ENCODE assay signal across 23 cellular contexts in the genomic region with DNA sequence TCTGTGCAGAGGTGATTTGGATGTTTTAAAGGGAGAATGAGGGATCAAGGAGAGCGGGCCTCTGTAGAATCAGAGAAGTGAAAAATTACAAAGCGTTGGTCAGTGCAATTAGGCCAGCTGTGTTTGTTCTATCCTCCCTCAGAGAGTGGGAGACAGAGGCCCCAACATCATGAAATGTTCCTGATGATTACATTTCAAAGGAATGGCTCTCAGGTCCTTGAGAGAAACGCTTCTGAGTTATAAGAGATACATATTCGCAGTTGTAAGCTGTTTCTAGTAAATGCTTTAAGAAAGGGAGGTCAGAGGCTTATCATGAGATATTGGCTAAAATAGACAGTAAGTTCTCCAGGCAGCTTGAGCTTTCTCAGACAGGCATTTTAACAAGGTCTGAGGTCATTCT. TPM values are rescaled to one million over a fixed set of nuclear protein-coding genes. Genes with fewer than 3 reads are reported as not detected.
"Had no signal": no experiment of that assay in that cellular context is flagged by ENCODE, and none has a peak within 500 bp of the region (broad histone marks: within the 10 kb centered on the region; RNA-seq: fewer than 3 reads in every experiment).

No MANE protein-coding gene starts in this region.

- FAIRE-seq: frontal cortex, TTC549 had no signal

- H3K27ac ChIP-seq: epithelial cell of prostate had no signal

- DNase-seq: activated B cell treated with CpG ODN at 0.5 μM for 24 hours; activated CD4-positive, alpha-beta T cell treated with anti-CD3 and anti-CD28 coated beads, Interleukin-2, amount 10 ng/mL, durations not matched to agents 24 days and 14 days; activated CD8-positive, alpha-beta memory T cell treated with anti-CD3 and anti-CD28 coated beads, Interleukin-2, amount 50 U/mL, for 4 hours; activated CD8-positive, alpha-beta T cell treated with anti-CD3 and anti-CD28 coated beads, Interleukin-2, amount 10 ng/mL, durations not matched to agents 7 days and 5 days; activated gamma-delta T cell; activated T-cell treated with anti-CD3 and anti-CD28 coated beads, Interleukin-2, amount 50 U/mL, for 48 hours; dermis blood vessel endothelial cell; head of caudate nucleus; immature natural killer cell; left colon; mucosa of descending colon; naive thymus-derived CD4-positive, alpha-beta T cell; right cardiac atrium; stimulated activated naive CD8-positive, alpha-beta T cell treated with anti-CD3 and anti-CD28 coated beads, Interleukin-15, Interleukin-2, amounts not matched to agents 100 U/mL and 50 U/mL, for 24 hours; SW 1271 had no signal

- H3K9me3 ChIP-seq: mucosa of descending colon had no signal

- ATAC-seq: activated CD8-positive, alpha-beta T cell treated with anti-CD3 and anti-CD28 coated beads, Interleukin-2, amount 10 ng/mL, durations not matched to agents 7 days and 5 days; activated naive CD4-positive, alpha-beta T cell treated with anti-CD3 and anti-CD28 coated beads, Interleukin-2, amount 50 U/mL, for 72 hours; left colon; mucosa of descending colon; naive thymus-derived CD4-positive, alpha-beta T cell; right cardiac atrium; stimulated activated naive CD8-positive, alpha-beta T cell treated with anti-CD3 and anti-CD28 coated beads, Interleukin-15, Interleukin-2, amounts not matched to agents 100 U/mL and 50 U/mL, for 24 hours had no signal

- H3K4me3 ChIP-seq: mucosa of descending colon had no signal

RNA-seq across cellular contexts. Expression of gene TMEM40, which starts 21.7 kb away (rescaled TPM):
- total RNA-seq: activated B cell treated with CpG ODN at 0.5 μM for 24 hours; activated CD4-positive, alpha-beta T cell treated with anti-CD3 and anti-CD28 coated beads, Interleukin-2, amount 10 ng/mL, durations not matched to agents 24 days and 14 days; activated CD8-positive, alpha-beta T cell treated with anti-CD3 and anti-CD28 coated beads, Interleukin-2, amount 10 ng/mL, durations not matched to agents 7 days and 5 days; activated naive CD4-positive, alpha-beta T cell treated with anti-CD3 and anti-CD28 coated beads, Interleukin-2, amount 50 U/mL, for 72 hours; cerebellum; dermis blood vessel endothelial cell; frontal cortex; left colon; lung microvascular endothelial cell; mucosa of descending colon; progenitor cell of endocrine pancreas; T-helper 2 cell treated with Interferon-gamma antibody and Interleukin-4, amounts not matched to agents 100 ng/mL and 5 ng/mL, for 36 hours had no signal
- polyA plus RNA-seq: naive thymus-derived CD4-positive, alpha-beta T cell had no signal
